In the genomic region with DNA sequence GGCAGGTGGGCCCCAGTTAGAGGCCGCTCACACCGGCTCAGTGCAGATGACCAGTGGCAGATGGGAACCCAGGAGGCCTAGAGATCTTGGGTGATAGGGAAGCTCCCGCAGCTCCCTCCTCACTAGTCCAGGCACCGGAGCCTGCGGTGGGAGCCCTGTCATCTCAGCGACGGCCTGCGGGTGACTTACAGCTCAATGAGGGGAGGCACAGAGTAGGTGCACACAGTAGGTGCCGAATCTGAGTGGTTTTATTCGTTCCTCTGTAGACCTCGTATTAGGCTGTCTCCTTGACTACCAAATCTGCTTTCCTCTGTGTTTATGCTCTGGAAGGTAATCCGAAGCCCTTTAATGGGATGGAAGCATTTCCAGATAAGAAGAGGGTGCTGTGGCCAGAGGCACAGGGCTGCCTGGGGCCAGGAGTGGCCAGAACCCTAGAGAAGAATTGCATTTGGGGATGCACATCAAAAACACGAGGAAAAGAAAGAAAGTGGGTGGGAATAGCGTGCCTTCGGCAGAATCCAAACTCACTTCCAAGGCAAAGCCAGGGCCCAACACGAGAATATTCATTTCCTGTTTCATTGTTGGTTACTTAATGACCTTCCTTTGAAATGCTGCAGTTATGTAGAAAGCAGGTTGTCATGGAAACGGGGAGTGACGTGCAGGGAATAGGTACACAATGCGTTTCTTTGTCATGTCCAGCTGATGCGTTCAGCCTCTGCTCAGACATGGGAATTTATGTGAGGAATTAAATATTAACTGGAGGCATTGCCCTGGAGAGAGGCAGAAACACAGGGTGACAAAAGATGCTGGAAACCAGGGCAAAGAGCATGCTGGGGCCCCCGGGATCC, we compare ENCODE assay signal across 8 cellular contexts. TPM values are rescaled to one million over a fixed set of nuclear protein-coding genes. Genes with fewer than 3 reads are reported as not detected.
DNase-seq lines count a peak whose midpoint lies in the region; ATAC-seq and TF ChIP-seq lines count a peak whose summit lies in the region.

No MANE protein-coding gene starts in this region.

- H3K9me3 Mint-ChIP-seq in glutamatergic neuron (ENCODE audit: unreplicated experiment) (peaks cover 43% of the 10 kb centered on the region), type B pancreatic cell (no peaks in the 10 kb centered on the region)

- no peak for ATAC-seq in Right ventricle myocardium superior (ENCODE audit: poor library complexity)

- intact Hi-C loops in Right ventricle myocardium superior (cut with DNase I), result no loop called here
- intact Hi-C loops in left ventricle myocardium inferior (cut with micrococcal nuclease), result no loop called here

- H3K4me3 Mint-ChIP-seq in glutamatergic neuron (ENCODE audit: unreplicated experiment) (peak overlapping the region; percentile 89), type B pancreatic cell (peak overlapping the region; percentile 46)

- H3K27ac Mint-ChIP-seq in glutamatergic neuron (ENCODE audit: unreplicated experiment) (peak overlapping the region; percentile 98), type B pancreatic cell (peak overlapping the region; percentile 78)

- no peak overlapping the region for H3K4me3 ChIP-seq in left ventricle myocardium inferior

- H3K4me1 Mint-ChIP-seq in glutamatergic neuron (ENCODE audit: low read depth, unreplicated experiment) (peaks cover 76% of the 10 kb centered on the region), type B pancreatic cell (ENCODE audit: unreplicated experiment) (peaks cover 12% of the 10 kb centered on the region)

- peaks cover 25% of the 10 kb centered on the region for H3K27me3 Mint-ChIP-seq in glutamatergic neuron (ENCODE audit: unreplicated experiment)
- H3K27me3 Mint-ChIP-seq in type B pancreatic cell, result peaks cover 21% of the 10 kb centered on the region

- H3K27ac ChIP-seq in left ventricle myocardium inferior (replicated peaks), result no peak overlapping the region

- peaks cover 12% of the 10 kb centered on the region for H3K4me1 ChIP-seq in left ventricle myocardium inferior

- H3K36me3 Mint-ChIP-seq in glutamatergic neuron (ENCODE audit: unreplicated experiment), result peaks cover 12% of the 10 kb centered on the region
- no peaks in the 10 kb centered on the region for H3K36me3 Mint-ChIP-seq in type B pancreatic cell

- DNase-seq in Right ventricle myocardium superior, result peak; percentile 10
- DNase-seq in left ventricle myocardium inferior, result no peak
- peak; percentile 91 for DNase-seq in SHP77 treated with DMSO at 0.1 percent for 48 hours (lab: John Stamatoyannopoulos, UW)
- peak; percentile 54 for DNase-seq in glutamatergic neuron
- DNase-seq in type B pancreatic cell (ENCODE audit: extremely low spot score, unreplicated experiment), result no peak
- no peak for DNase-seq in NCI-H446 treated with DMSO at 0.1 percent for 48 hours (lab: John Stamatoyannopoulos, UW)
- DNase-seq in DMS79 treated with DMSO at 0.1 percent for 48 hours (lab: John Stamatoyannopoulos, UW), result no peak
- no peak for DNase-seq in NCI-H187 (lab: John Stamatoyannopoulos, UW)

- peaks cover 38% of the 10 kb centered on the region for H3K27me3 ChIP-seq in left ventricle myocardium inferior (ENCODE audit: low read depth)

- H3K36me3 ChIP-seq in left ventricle myocardium inferior, result no peaks in the 10 kb centered on the region

- TF ChIP-seq CTCF in left ventricle myocardium inferior (IDR thresholded peaks at IDR 0.05; ENCODE audit: borderline replicate concordance), result no peak
- peak; percentile 8 for TF ChIP-seq CTCF in glutamatergic neuron (IDR thresholded peaks at IDR 0.05; ENCODE audit: partially characterized antibody, unreplicated experiment)
- TF ChIP-seq CTCF in type B pancreatic cell (conservative IDR thresholded peaks at IDR 0.05), result no peak

- H3K9me3 ChIP-seq in left ventricle myocardium inferior (replicated peaks), result no peaks in the 10 kb centered on the region

RNA-seq across cellular contexts. Expression of a gene that starts 24.7 kb away (rescaled TPM):
- total RNA-seq in Right ventricle myocardium superior, result 0.40 TPM
- total RNA-seq in left ventricle myocardium inferior, result 0.11 TPM
- 159 TPM for total RNA-seq in glutamatergic neuron (ENCODE audit: unreplicated experiment)
- total RNA-seq in type B pancreatic cell (ENCODE audit: low replicate concordance), result 2.9 and 4.9 TPM in 2 replicates

Comparison
In these comparisons a context has a peak if more than half of its experiments do, and no peak if none do; other contexts are left out.
1. DNase-seq: peak in Right ventricle myocardium superior (single experiment), SHP77 treated with DMSO at 0.1 percent for 48 hours (single experiment) and glutamatergic neuron (single experiment); none in left ventricle myocardium inferior (single experiment), type B pancreatic cell (single experiment), NCI-H446 treated with DMSO at 0.1 percent for 48 hours (single experiment), DMS79 treated with DMSO at 0.1 percent for 48 hours (single experiment) and NCI-H187 (0 of 2).
2. RNA of a gene that starts 24.7 kb away (total RNA-seq): 159 TPM in glutamatergic neuron (single experiment); 2.9 to 4.9 TPM in type B pancreatic cell, 0.40 TPM in Right ventricle myocardium superior (single experiment) and 0.11 TPM in left ventricle myocardium inferior (single experiment); every median in the first group is over 10 times any median in the second.